Comparison of ENCODE assay signal across 8 cellular contexts in the genomic region with DNA sequence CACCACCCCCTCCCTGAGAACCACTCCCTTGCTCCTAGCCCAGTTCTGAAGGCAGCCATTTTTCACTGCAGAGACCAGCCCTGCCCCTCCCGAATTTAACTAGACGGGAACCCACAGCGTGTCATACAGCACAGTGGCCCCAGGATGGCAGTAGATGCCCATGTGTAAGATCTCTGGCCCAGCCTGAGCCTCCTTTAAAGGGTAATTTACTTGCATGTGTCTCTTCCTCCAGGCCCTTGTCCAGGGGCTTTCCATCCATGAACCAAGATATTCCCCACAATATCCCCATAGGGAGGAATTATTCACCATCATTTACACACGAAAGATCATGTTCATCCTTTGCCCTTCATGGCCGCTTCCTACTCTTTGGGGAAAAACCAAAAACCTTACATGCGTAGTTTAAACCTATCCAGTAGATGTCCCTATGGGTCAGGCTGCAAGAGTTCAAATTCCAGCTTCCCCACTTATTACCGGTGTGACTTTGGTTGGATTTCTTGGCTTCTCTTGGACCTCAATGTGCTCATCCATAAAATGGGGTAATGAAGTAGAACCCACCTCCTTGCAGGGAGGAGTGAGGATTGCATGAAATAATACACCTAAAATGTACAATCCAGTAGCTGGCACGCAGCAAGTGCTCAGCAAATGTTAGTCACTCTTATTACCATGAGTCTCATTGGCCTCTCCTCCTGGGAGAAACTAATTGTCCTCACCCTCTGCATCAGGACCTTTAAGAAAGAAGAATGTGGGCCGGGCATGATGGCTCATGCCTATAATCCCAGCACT. TPM values are rescaled to one million over a fixed set of nuclear protein-coding genes. Genes with fewer than 3 reads are reported as not detected.
DNase-seq lines count a peak whose midpoint lies in the region; ATAC-seq and TF ChIP-seq lines count a peak whose summit lies in the region.

No MANE protein-coding gene starts in this region.

- H3K4me3 ChIP-seq in GM23248 (no peak overlapping the region), body of pancreas (no peak overlapping the region), spleen (no peak overlapping the region)

- H3K36me3 ChIP-seq in GM23248 (ENCODE audit: low read depth): no peaks in the 10 kb centered on the region
- H3K36me3 ChIP-seq in body of pancreas (replicated peaks in 1 of 2; ENCODE audit: insufficient read depth in 1 of 2, low read depth in 2 of 2): no peaks in the 10 kb centered on the region
- H3K36me3 ChIP-seq in spleen: no peaks in the 10 kb centered on the region

- peaks cover 3% of the 10 kb centered on the region; the same call in 1 of the 2 replicates for H3F3A ChIP-seq in GM23248 (ENCODE audit: insufficient read depth)

- TF ChIP-seq POLR2A in body of pancreas (IDR thresholded peaks at IDR 0.05): no peak
- no peak for TF ChIP-seq POLR2A in spleen (IDR thresholded peaks at IDR 0.05)

- ATAC-seq in body of pancreas (peak; percentile 93), HG03095 (IDR thresholded peaks at IDR 0.05; ENCODE audit: unreplicated experiment) (no peak)

- H3K4me2 ChIP-seq in GM23248 (ENCODE audit: unreplicated experiment): peak overlapping the region; percentile 23

- peak overlapping the region; percentile 89 for H2AFZ ChIP-seq in GM23248

- no peaks in the 10 kb centered on the region for H3K9me2 ChIP-seq in GM23248 (ENCODE audit: insufficient read depth)

- H3K9me3 ChIP-seq in GM23248 (ENCODE audit: low read depth) (no peaks in the 10 kb centered on the region), body of pancreas (no peaks in the 10 kb centered on the region), spleen (no peaks in the 10 kb centered on the region)

- intact Hi-C loops in body of pancreas (cut with DNase I): loop anchor here (10.0 kb wide), 1 partner anchor 208 kb away; no protein-coding TSS in a partner anchor
- intact Hi-C loops in spleen (cut with DNase I; ENCODE audit: low total_unique reads): loop anchor here (10.0 kb wide), 1 partner anchor 108 kb away; no protein-coding TSS in a partner anchor

- TF ChIP-seq CTCF in body of pancreas (IDR thresholded peaks at IDR 0.05) (peak; percentile 50 to 88 (median 70)), spleen (IDR thresholded peaks at IDR 0.05 in 8 of 11, conservative IDR thresholded peaks at IDR 0.05 in 3 of 11) (peak; percentile 33 to 87 (median 74))

- peak in 8 of 14 donors; percentile 1 to 30 (median 16) for DNase-seq in C1 segment of cervical spinal cord (lab: John Stamatoyannopoulos, UW)
- peak; percentile 94 for DNase-seq in GM23248
- DNase-seq in NCI-H1694 treated with DMSO at 0.1 percent for 48 hours (lab: John Stamatoyannopoulos, UW): peak; percentile 73
- peak in 4 of 5 donors; percentile 27 to 45 (median 38) for DNase-seq in T-helper 1 cell
- peak; percentile 61 to 77 (median 68) for DNase-seq in body of pancreas
- DNase-seq in iPS-NIHi7 (ENCODE audit: extremely low spot score): peak; percentile 91
- DNase-seq in spleen: peak; percentile 77

- H3K27ac ChIP-seq in GM23248 (no peak overlapping the region), body of pancreas (no peak overlapping the region), spleen (no peak overlapping the region)

- in situ Hi-C loops in GM23248 (cut with MboI): loop anchor here (5.0 kb wide), 2 partner anchors 211 to 296 kb away; no protein-coding TSS in a partner anchor

- H3K4me1 ChIP-seq in GM23248 (ENCODE audit: insufficient read depth): peaks cover 8% of the 10 kb centered on the region
- no peaks in the 10 kb centered on the region for H3K4me1 ChIP-seq in body of pancreas
- peaks cover 0 to 12% (median 4%) of the 10 kb centered on the region in 6 donors for H3K4me1 ChIP-seq in spleen

- H3K9ac ChIP-seq in GM23248: peak overlapping the region; percentile 31; the same call in 1 of the 2 replicates

- no peaks in the 10 kb centered on the region for H3K79me2 ChIP-seq in GM23248 (ENCODE audit: insufficient read depth)

- no peaks in the 10 kb centered on the region for H3K27me3 ChIP-seq in GM23248 (replicated peaks; ENCODE audit: insufficient read depth)
- no peaks in the 10 kb centered on the region for H3K27me3 ChIP-seq in body of pancreas
- peaks cover 0 to 27% (median 0%) of the 10 kb centered on the region in 7 donors for H3K27me3 ChIP-seq in spleen (replicated peaks in 1 of 7)

- H4K20me1 ChIP-seq in GM23248 (ENCODE audit: insufficient read depth): no peaks in the 10 kb centered on the region

- WGBS in GM23248 (ENCODE audit: low coverage in 1 of 2, low lambda C conversion rate in 2 of 2, missing lambda C conversion rate in 2 of 2), 2 experiments: 35 to 36% methylated on average over 9 of the region's 9 CpGs
- WGBS in body of pancreas, 2 donors: 32 to 49% methylated on average over 7 to 9 of the region's 9 CpGs
- 35 to 44% (median 37%) methylated on average over 9 of the region's 9 CpGs for WGBS in spleen, 5 donors

RNA-seq across cellular contexts. Expression of a gene that starts 4.0 kb away (rescaled TPM):
- not detected in 2 replicates for total RNA-seq in GM23248 (2014; rRNA removed; shearing (Covaris generic))
- polyA plus RNA-seq in GM23248 (2016; fragmentation: Nextera tagmentation; extraction: Ambion mirVana) (not detected in 2 replicates), spleen (not detected)
- total RNA-seq in body of pancreas (not detected), spleen (not detected)

RNA-seq across cellular contexts. Expression of a gene that starts 39.0 kb away (rescaled TPM):
- not detected in 2 replicates for total RNA-seq in GM23248 (2014; rRNA removed; shearing (Covaris generic))
- polyA plus RNA-seq in GM23248 (2016; fragmentation: Nextera tagmentation; extraction: Ambion mirVana): not detected in 2 replicates
- not detected for total RNA-seq in body of pancreas
- total RNA-seq in spleen: not detected
- not detected for polyA plus RNA-seq in spleen

RNA-seq across cellular contexts. Expression of a gene that starts 42.6 kb away (rescaled TPM):
- 62.5 and 64.4 TPM in 2 replicates for total RNA-seq in GM23248 (2014; rRNA removed; shearing (Covaris generic))
- 30.3 and 30.6 TPM in 2 replicates for polyA plus RNA-seq in GM23248 (2016; fragmentation: Nextera tagmentation; extraction: Ambion mirVana)
- total RNA-seq in body of pancreas: 10 to 100 TPM; 36.6 to 63.6 TPM
- 10 to 100 TPM; 36.3 to 47.2 (median 39.2) TPM for total RNA-seq in spleen
- 10 to 100 TPM; 18.4 to 23.2 (median 21.6) TPM for polyA plus RNA-seq in spleen

Comparison
In these comparisons a context has a peak if more than half of its experiments do, and no peak if none do; other contexts are left out.
1. DNase-seq: peak in every context shown above with its lines; median percentile 94 in GM23248; 91 in iPS-NIHi7; 77 in spleen; 73 in NCI-H1694 treated with DMSO at 0.1 percent for 48 hours; 68 in body of pancreas; 38 in T-helper 1 cell; 16 in C1 segment of cervical spinal cord.